28 cellular contexts compared by ENCODE assay signal in genomic region chr13:59673301-59673700, GRCh38.
A peak's percentile ranks its signal among the peaks of the same experiment; 100 is the strongest.
DNase-seq lines count a peak whose midpoint lies in the region; ATAC-seq, FAIRE-seq and TF ChIP-seq lines count a peak whose summit lies in the region.
"Had no signal": no experiment of that assay in that cellular context is flagged by ENCODE, and none has a peak within 500 bp of the region (broad histone marks: within the 10 kb centered on the region; RNA-seq: fewer than 3 reads in every experiment).

No MANE protein-coding gene starts in this region.

- ATAC-seq in stimulated activated naive CD8-positive, alpha-beta T cell treated with anti-CD3 and anti-CD28 coated beads, Interleukin-15, amount 100 ng/mL, for 72 hours: peak; percentile 15
- ATAC-seq in stimulated activated naive CD8-positive, alpha-beta T cell treated with anti-CD3 and anti-CD28 coated beads, Interleukin-15, Interleukin-2, amounts not matched to agents 100 U/mL and 50 U/mL, for 24 hours: no peak
- ATAC-seq: heart left ventricle, sciatic nerve had no signal

- H3K79me2 ChIP-seq in astrocyte (ENCODE audit: insufficient read depth, low read length): no peaks in the 10 kb centered on the region

- H2AFZ ChIP-seq in astrocyte (ENCODE audit: low read depth, low read length): no peak overlapping the region

- H3K36me3 Mint-ChIP-seq in astrocyte (ENCODE audit: low read depth, unreplicated experiment): no peaks in the 10 kb centered on the region
- H3K36me3 Mint-ChIP-seq: brain had no signal

- no peak for DNase-seq in stimulated activated naive CD8-positive, alpha-beta T cell treated with anti-CD3 and anti-CD28 coated beads, Interleukin-15, amount 100 ng/mL, for 72 hours
- DNase-seq in stimulated activated naive CD8-positive, alpha-beta T cell treated with anti-CD3 and anti-CD28 coated beads, Interleukin-15, Interleukin-2, amounts not matched to agents 100 U/mL and 50 U/mL, for 24 hours: no peak
- DNase-seq in astrocyte (ENCODE audit: low read depth): peak; percentile 60
- DNase-seq in kidney tubule cell (ENCODE audit: low spot score): peak; percentile 22
- no peak for DNase-seq in HuH-7 (ENCODE audit: low spot score)
- no peak for DNase-seq in MG63
- DNase-seq in effector CD8-positive, alpha-beta T cell (lab: John Stamatoyannopoulos, UW): no peak
- DNase-seq in NCI-H2029 (lab: John Stamatoyannopoulos, UW): no peak
- DNase-seq: 8988T; activated CD4-positive, alpha-beta T cell treated with anti-CD3 and anti-CD28 coated beads, Interleukin-2, amount 50 U/mL, for 1 hour; activated effector memory CD4-positive, alpha-beta T cell treated with anti-CD3 and anti-CD28 coated beads, Interleukin-2, amount 50 U/mL, for 16 hours; activated T-cell treated with anti-CD3 and anti-CD28 coated beads, Interleukin-2, amount 50 U/mL, for 24 hours; CD4-positive, alpha-beta T cell; endodermal cell; foreskin melanocyte; heart left ventricle; Kasumi-1; NCI-H1436 treated with DMSO at 0.1 percent for 48 hours; NCI-H748 treated with DMSO at 0.1 percent for 48 hours; RPMI8226; stimulated activated CD4-positive, alpha-beta T cell treated with anti-CD3 and anti-CD28 coated beads, Interleukin-4, amount 100 ng/mL, for 1 hour; substantia nigra had no signal

- peak overlapping the region; percentile 11 for H3K4me2 ChIP-seq in astrocyte (ENCODE audit: low read length)

- H3K9ac ChIP-seq in astrocyte (ENCODE audit: low read length): no peak overlapping the region

- no peak overlapping the region for H3K4me3 Mint-ChIP-seq in stimulated activated naive CD8-positive, alpha-beta T cell treated with anti-CD3 and anti-CD28 coated beads, Interleukin-15, amount 100 ng/mL, for 72 hours
- H3K4me3 Mint-ChIP-seq in astrocyte (ENCODE audit: unreplicated experiment): no peak overlapping the region
- H3K4me3 Mint-ChIP-seq: activated T-cell treated with anti-CD3 and anti-CD28 coated beads, Interleukin-2, amount 50 U/mL, for 24 hours; brain; CD4-positive, alpha-beta T cell; dendritic cell treated with granulocyte-macrophage colony-stimulating factor and Interleukin-4, amounts not matched to agents 40 ng/mL and 50 ng/mL, for 4 days; endodermal cell had no signal

- H3K27me3 ChIP-seq in astrocyte (ENCODE audit: insufficient read depth, low read length) (no peaks in the 10 kb centered on the region), MG63 (no peaks in the 10 kb centered on the region)
- H3K27me3 ChIP-seq: heart left ventricle, SJSA1 had no signal

- TF ChIP-seq CTCF in astrocyte (IDR thresholded peaks at IDR 0.05; ENCODE audit: insufficient read depth, low read depth, low read length): no peak

- H3K9me3 ChIP-seq in astrocyte (ENCODE audit: insufficient read depth, low read depth, low read length): no peaks in the 10 kb centered on the region
- no peaks in the 10 kb centered on the region for H3K9me3 ChIP-seq in MG63
- H3K9me3 ChIP-seq: heart left ventricle, SJSA1 had no signal

- H3K9me3 Mint-ChIP-seq in stimulated activated naive CD8-positive, alpha-beta T cell treated with anti-CD3 and anti-CD28 coated beads, Interleukin-15, amount 100 ng/mL, for 72 hours: no peaks in the 10 kb centered on the region
- no peaks in the 10 kb centered on the region for H3K9me3 Mint-ChIP-seq in astrocyte (ENCODE audit: unreplicated experiment)
- H3K9me3 Mint-ChIP-seq: activated T-cell treated with anti-CD3 and anti-CD28 coated beads, Interleukin-2, amount 50 U/mL, for 24 hours; brain; CD4-positive, alpha-beta T cell; dendritic cell treated with granulocyte-macrophage colony-stimulating factor and Interleukin-4, amounts not matched to agents 40 ng/mL and 50 ng/mL, for 4 days; endodermal cell had no signal

- H3K27ac ChIP-seq in astrocyte (ENCODE audit: low read depth, low read length): no peak overlapping the region
- H3K27ac ChIP-seq: SJSA1 had no signal

- H3K27ac Mint-ChIP-seq in stimulated activated naive CD8-positive, alpha-beta T cell treated with anti-CD3 and anti-CD28 coated beads, Interleukin-15, amount 100 ng/mL, for 72 hours: no peak overlapping the region
- no peak overlapping the region for H3K27ac Mint-ChIP-seq in astrocyte (ENCODE audit: unreplicated experiment)
- H3K27ac Mint-ChIP-seq: activated T-cell treated with anti-CD3 and anti-CD28 coated beads, Interleukin-2, amount 50 U/mL, for 24 hours; CD4-positive, alpha-beta T cell; dendritic cell treated with granulocyte-macrophage colony-stimulating factor and Interleukin-4, amounts not matched to agents 40 ng/mL and 50 ng/mL, for 4 days; endodermal cell; progenitor cell of endocrine pancreas had no signal

- no peaks in the 10 kb centered on the region for H3K4me1 ChIP-seq in astrocyte (ENCODE audit: insufficient read depth, low read length)
- H3K4me1 ChIP-seq: SJSA1 had no signal

- no peaks in the 10 kb centered on the region for H4K20me1 ChIP-seq in astrocyte (ENCODE audit: insufficient read depth, low read length)

- H3K4me1 Mint-ChIP-seq in stimulated activated naive CD8-positive, alpha-beta T cell treated with anti-CD3 and anti-CD28 coated beads, Interleukin-15, amount 100 ng/mL, for 72 hours: no peaks in the 10 kb centered on the region
- H3K4me1 Mint-ChIP-seq in astrocyte (ENCODE audit: low read depth, unreplicated experiment): peaks cover 12% of the 10 kb centered on the region

- no peak for FAIRE-seq in astrocyte (lab: Jason Lieb, UNC)
- FAIRE-seq: keratinocyte had no signal

- H3K4me3 ChIP-seq in astrocyte (ENCODE audit: insufficient read depth, low read depth, low read length) (no peak overlapping the region), MG63 (no peak overlapping the region)
- H3K4me3 ChIP-seq: heart left ventricle, SJSA1 had no signal

- no peaks in the 10 kb centered on the region for H3K36me3 ChIP-seq in astrocyte (ENCODE audit: insufficient read depth, low read length)
- no peaks in the 10 kb centered on the region; the same call in 1 of the 2 replicates for H3K36me3 ChIP-seq in MG63
- H3K36me3 ChIP-seq: heart left ventricle, SJSA1 had no signal

- H3K27me3 Mint-ChIP-seq in stimulated activated naive CD8-positive, alpha-beta T cell treated with anti-CD3 and anti-CD28 coated beads, Interleukin-15, amount 100 ng/mL, for 72 hours: no peaks in the 10 kb centered on the region
- no peaks in the 10 kb centered on the region for H3K27me3 Mint-ChIP-seq in astrocyte (ENCODE audit: low read depth, unreplicated experiment)
- H3K27me3 Mint-ChIP-seq: activated T-cell treated with anti-CD3 and anti-CD28 coated beads, Interleukin-2, amount 50 U/mL, for 24 hours; brain; CD4-positive, alpha-beta T cell; progenitor cell of endocrine pancreas had no signal

Comparison
In these comparisons a context has a peak if more than half of its experiments do, and no peak if none do; other contexts are left out.
1. DNase-seq: peak in astrocyte (single experiment) and kidney tubule cell (single experiment); none in stimulated activated naive CD8-positive, alpha-beta T cell treated with anti-CD3 and anti-CD28 coated beads, Interleukin-15, amount 100 ng/mL, for 72 hours (0 of 2), stimulated activated naive CD8-positive, alpha-beta T cell treated with anti-CD3 and anti-CD28 coated beads, Interleukin-15, Interleukin-2, amounts not matched to agents 100 U/mL and 50 U/mL, for 24 hours (single experiment), HuH-7 (single experiment), MG63 (single experiment), effector CD8-positive, alpha-beta T cell (single experiment) and NCI-H2029 (single experiment).